Comparison of ENCODE assay signal across 22 cellular contexts in genomic region chr13:107554355-107554905, GRCh38.
DNase-seq lines count a peak whose midpoint lies in the region; ATAC-seq and TF ChIP-seq lines count a peak whose summit lies in the region.
"Had no signal": no experiment of that assay in that cellular context is flagged by ENCODE, and none has a peak within 500 bp of the region (broad histone marks: within the 10 kb centered on the region; RNA-seq: fewer than 3 reads in every experiment).

No MANE protein-coding gene starts in this region.

- no peaks in the 10 kb centered on the region for H3K36me3 ChIP-seq in MG63
- H3K36me3 ChIP-seq: BLaER1 treated with 17β-estradiol and CSF1 and Interleukin-3, amounts not matched to agents 10 nM and 100 nM; brain microvascular endothelial cell; suprapubic skin had no signal

- peak; percentile 78 for DNase-seq in DMS153 (lab: John Stamatoyannopoulos, UW)
- peak; percentile 79 to 95 (median 94) for DNase-seq in NCI-H1417 (lab: John Stamatoyannopoulos, UW)
- DNase-seq in NCI-H345 (lab: John Stamatoyannopoulos, UW), result peak; percentile 53
- peak; percentile 18 for DNase-seq in glutamatergic neuron
- DNase-seq in Right ventricle myocardium superior, result no peak
- no peak for DNase-seq in NOMO-1 treated with DMSO at 0.1 percent for 48 hours (lab: John Stamatoyannopoulos, UW; ENCODE audit: unreplicated experiment)
- no peak for DNase-seq in MG63
- DNase-seq in NAMALWA (ENCODE audit: low spot score), result no peak
- DNase-seq: activated CD4-positive, alpha-beta T cell treated with anti-CD3 and anti-CD28 coated beads, Interleukin-2, amount 50 U/mL, for 1 hour; activated CD8-positive, alpha-beta memory T cell treated with anti-CD3 and anti-CD28 coated beads, Interleukin-2, amount 50 U/mL, for 4 hours; activated effector memory CD4-positive, alpha-beta T cell treated with Interleukin-2 at 50 U/mL for 16 hours; endodermal cell; naive thymus-derived CD8-positive, alpha-beta T cell; NCI-H1048; NCI-H526 treated with DMSO at 0.1 percent for 48 hours; OCI-M1; stimulated activated CD4-positive, alpha-beta T cell treated with anti-CD3 and anti-CD28 coated beads, Interleukin-15, amount 100 ng/mL, for 24 hours had no signal

- intact Hi-C loops in Right ventricle myocardium superior (cut with DNase I), result no loop called here

- peaks cover 2% of the 10 kb centered on the region for H3K9me3 Mint-ChIP-seq in glutamatergic neuron (ENCODE audit: unreplicated experiment)
- H3K9me3 Mint-ChIP-seq: endodermal cell had no signal

- TF ChIP-seq CTCF in glutamatergic neuron (IDR thresholded peaks at IDR 0.05; ENCODE audit: partially characterized antibody, unreplicated experiment), result no peak

- no peaks in the 10 kb centered on the region for H3K27me3 Mint-ChIP-seq in glutamatergic neuron (ENCODE audit: unreplicated experiment)
- H3K27me3 Mint-ChIP-seq: naive thymus-derived CD8-positive, alpha-beta T cell had no signal

- H3K9me3 ChIP-seq in MG63, result no peaks in the 10 kb centered on the region
- H3K9me3 ChIP-seq: BLaER1 treated with 17β-estradiol and CSF1 and Interleukin-3, amounts not matched to agents 10 nM and 100 nM; suprapubic skin had no signal

- no peaks in the 10 kb centered on the region for H3K36me3 Mint-ChIP-seq in glutamatergic neuron (ENCODE audit: unreplicated experiment)
- H3K36me3 Mint-ChIP-seq: naive thymus-derived CD8-positive, alpha-beta T cell had no signal

- peaks cover 2% of the 10 kb centered on the region for H3K4me1 Mint-ChIP-seq in glutamatergic neuron (ENCODE audit: low read depth, unreplicated experiment)
- H3K4me1 Mint-ChIP-seq: naive thymus-derived CD8-positive, alpha-beta T cell had no signal

- no peak overlapping the region for H3K4me3 ChIP-seq in MG63
- H3K4me3 ChIP-seq: BLaER1 treated with 17β-estradiol and CSF1 and Interleukin-3, amounts not matched to agents 10 nM and 100 nM; suprapubic skin had no signal

- no peak overlapping the region for H3K27ac Mint-ChIP-seq in glutamatergic neuron (ENCODE audit: unreplicated experiment)
- H3K27ac Mint-ChIP-seq: endodermal cell; naive thymus-derived CD8-positive, alpha-beta T cell had no signal

- H3K4me3 Mint-ChIP-seq in glutamatergic neuron (ENCODE audit: unreplicated experiment), result no peak overlapping the region
- H3K4me3 Mint-ChIP-seq: endodermal cell; naive thymus-derived CD8-positive, alpha-beta T cell had no signal

- ATAC-seq in Right ventricle myocardium superior (ENCODE audit: poor library complexity), result no peak
- ATAC-seq: naive thymus-derived CD8-positive, alpha-beta T cell; Right ventricle myocardium inferior; sciatic nerve had no signal

- no peaks in the 10 kb centered on the region for H3K27me3 ChIP-seq in MG63
- H3K27me3 ChIP-seq: BLaER1 treated with 17β-estradiol and CSF1 and Interleukin-3, amounts not matched to agents 10 nM and 100 nM; brain microvascular endothelial cell; suprapubic skin had no signal

Comparison
In these comparisons a context has a peak if more than half of its experiments do, and no peak if none do; other contexts are left out.
1. DNase-seq: peak in DMS153 (single experiment), NCI-H1417 (3 of 3), NCI-H345 (single experiment) and glutamatergic neuron (single experiment); none in Right ventricle myocardium superior (single experiment), NOMO-1 treated with DMSO at 0.1 percent for 48 hours (single experiment), MG63 (single experiment) and NAMALWA (single experiment).